In the genomic region with DNA sequence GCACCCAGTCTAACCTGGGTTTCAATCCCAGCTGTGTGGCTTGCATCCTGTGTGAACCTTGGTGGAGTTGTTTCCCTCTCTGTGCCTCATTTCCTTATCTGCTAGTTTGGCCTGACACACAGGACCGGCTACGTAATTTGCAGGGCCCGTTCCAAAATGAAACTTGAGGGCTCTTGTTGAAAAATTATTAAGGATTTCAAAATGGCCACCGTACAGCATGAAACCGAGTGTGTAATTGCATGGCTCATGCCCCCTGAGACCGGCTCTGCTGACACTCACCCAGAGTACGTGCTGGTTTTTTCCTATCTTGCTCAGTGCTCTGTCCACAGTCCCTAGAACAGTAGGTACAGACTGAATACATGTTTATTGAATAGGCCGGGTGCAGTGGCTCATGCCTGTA, we compare ENCODE assay signal across 5 cellular contexts. TPM values are rescaled to one million over a fixed set of nuclear protein-coding genes. Genes with fewer than 3 reads are reported as not detected.
"Had no signal": no experiment of that assay in that cellular context is flagged by ENCODE, and none has a peak within 500 bp of the region (broad histone marks: within the 10 kb centered on the region; RNA-seq: fewer than 3 reads in every experiment).

No MANE protein-coding gene starts in this region.

RNA-seq across cellular contexts. Expression of a gene that starts 24.4 kb away (rescaled TPM):
- total RNA-seq: GM23338, H1, H9, HT-29, IMR-90 had no signal
- polyA plus RNA-seq: H1, IMR-90 had no signal
